ENCODE assay signal across 8 cellular contexts in genomic region chr17:8698142-8699050, GRCh38. TPM values are rescaled to one million over a fixed set of nuclear protein-coding genes. Genes with fewer than 3 reads are reported as not detected.
DNase-seq lines count a peak whose midpoint lies in the region; ATAC-seq, FAIRE-seq and TF ChIP-seq lines count a peak whose summit lies in the region.

No MANE protein-coding gene starts in this region.

- H3K4me2 ChIP-seq in astrocyte (ENCODE audit: low read length) (peak overlapping the region; percentile 53), hepatocyte (peak overlapping the region; percentile 55)

- no peak for TF ChIP-seq CTCF in astrocyte (IDR thresholded peaks at IDR 0.05; ENCODE audit: insufficient read depth, low read depth, low read length)
- no peak for TF ChIP-seq CTCF in hepatocyte (IDR thresholded peaks at IDR 0.05; ENCODE audit: poor library complexity)
- no peak for TF ChIP-seq CTCF in sigmoid colon (IDR thresholded peaks at IDR 0.05)

- peak overlapping the region; percentile 29 for H2AFZ ChIP-seq in astrocyte (ENCODE audit: low read depth, low read length)
- H2AFZ ChIP-seq in hepatocyte: no peak overlapping the region

- H3K27ac ChIP-seq in astrocyte (ENCODE audit: low read depth, low read length) (peak overlapping the region; percentile 77), hepatocyte (peak overlapping the region; percentile 88), sigmoid colon (peak overlapping the region in 2 of 4 donors; percentile 42 to 57)

- no peak for TF ChIP-seq EP300 in sigmoid colon (IDR thresholded peaks at IDR 0.05)

- H3K27ac Mint-ChIP-seq in astrocyte (ENCODE audit: unreplicated experiment) (no peak overlapping the region), T-helper 17 cell (no peak overlapping the region)
- no peak overlapping the region for H3K27ac Mint-ChIP-seq in activated T-cell treated with anti-CD3 and anti-CD28 coated beads, Interleukin-2, amount 50 U/mL, for 24 hours

- H3K4me1 ChIP-seq in astrocyte (ENCODE audit: insufficient read depth, low read length) (peaks cover 34% of the 10 kb centered on the region), hepatocyte (ENCODE audit: insufficient read depth) (peaks cover 24% of the 10 kb centered on the region), sigmoid colon (peaks cover 0 to 27% (median 17%) of the 10 kb centered on the region in 4 donors)

- WGBS in hepatocyte (ENCODE audit: low lambda C conversion rate, missing lambda C conversion rate): 56% methylated on average over 29 of the region's 29 CpGs
- 50 to 65% methylated on average over 29 of the region's 29 CpGs for WGBS in sigmoid colon, 2 donors

- peak; percentile 20 for DNase-seq in HCEC 1CT
- peak; percentile 82 for DNase-seq in astrocyte (ENCODE audit: low read depth)
- peak; percentile 79 for DNase-seq in hepatocyte (ENCODE audit: low spot score)
- peak; percentile 79 for DNase-seq in sigmoid colon
- DNase-seq in T-helper 17 cell: no peak
- DNase-seq in globus pallidus (ENCODE audit: low spot score): no peak
- no peak for DNase-seq in HuH-7.5 (ENCODE audit: low spot score)
- DNase-seq in activated T-cell treated with anti-CD3 and anti-CD28 coated beads, Interleukin-2, amount 50 U/mL, for 24 hours: no peak

- H3K9me2 ChIP-seq in hepatocyte (replicated peaks; ENCODE audit: insufficient read depth): no peaks in the 10 kb centered on the region

- H3K9me3 ChIP-seq in astrocyte (ENCODE audit: insufficient read depth, low read depth, low read length): no peaks in the 10 kb centered on the region
- no peaks in the 10 kb centered on the region for H3K9me3 ChIP-seq in hepatocyte (ENCODE audit: low read depth)
- H3K9me3 ChIP-seq in sigmoid colon: no peaks in the 10 kb centered on the region
- H3K9me3 ChIP-seq in T-helper 17 cell (ENCODE audit: control insufficient read depth, low read length, poor library complexity, severe bottlenecking): peaks cover 3% of the 10 kb centered on the region

- ATAC-seq in T-helper 17 cell: no peak

- H3K36me3 ChIP-seq in astrocyte (ENCODE audit: insufficient read depth, low read length): no peaks in the 10 kb centered on the region
- H3K36me3 ChIP-seq in hepatocyte (replicated peaks; ENCODE audit: insufficient read depth, low read depth): no peaks in the 10 kb centered on the region
- H3K36me3 ChIP-seq in sigmoid colon: no peaks in the 10 kb centered on the region

- H3K27me3 ChIP-seq in astrocyte (ENCODE audit: insufficient read depth, low read length): no peaks in the 10 kb centered on the region
- no peaks in the 10 kb centered on the region for H3K27me3 ChIP-seq in hepatocyte
- H3K27me3 ChIP-seq in sigmoid colon: no peaks in the 10 kb centered on the region

- H3K79me2 ChIP-seq in astrocyte (ENCODE audit: insufficient read depth, low read length) (no peaks in the 10 kb centered on the region), hepatocyte (no peaks in the 10 kb centered on the region)

- H3K27me3 Mint-ChIP-seq in astrocyte (ENCODE audit: low read depth, unreplicated experiment): peaks cover 17% of the 10 kb centered on the region
- H3K27me3 Mint-ChIP-seq in T-helper 17 cell: peaks cover 50% of the 10 kb centered on the region
- peaks cover 33% of the 10 kb centered on the region for H3K27me3 Mint-ChIP-seq in activated T-cell treated with anti-CD3 and anti-CD28 coated beads, Interleukin-2, amount 50 U/mL, for 24 hours

- peak overlapping the region; percentile 73 for H3K9ac ChIP-seq in astrocyte (ENCODE audit: low read length)

- H3K4me3 Mint-ChIP-seq in astrocyte (ENCODE audit: unreplicated experiment) (no peak overlapping the region), T-helper 17 cell (no peak overlapping the region)
- no peak overlapping the region for H3K4me3 Mint-ChIP-seq in activated T-cell treated with anti-CD3 and anti-CD28 coated beads, Interleukin-2, amount 50 U/mL, for 24 hours

- H3K36me3 Mint-ChIP-seq in astrocyte (ENCODE audit: low read depth, unreplicated experiment): no peaks in the 10 kb centered on the region
- H3K36me3 Mint-ChIP-seq in T-helper 17 cell (ENCODE audit: low read depth): peaks cover 2% of the 10 kb centered on the region
- H3K36me3 Mint-ChIP-seq in activated T-cell treated with anti-CD3 and anti-CD28 coated beads, Interleukin-2, amount 50 U/mL, for 24 hours (ENCODE audit: low read depth): no peaks in the 10 kb centered on the region

- H4K20me1 ChIP-seq in astrocyte (ENCODE audit: insufficient read depth, low read length) (no peaks in the 10 kb centered on the region), hepatocyte (ENCODE audit: insufficient read depth, poor library complexity, severe bottlenecking) (no peaks in the 10 kb centered on the region)

- intact Hi-C loops in sigmoid colon (cut with DNase I): no loop called here

- H3K4me3 ChIP-seq in astrocyte (ENCODE audit: insufficient read depth, low read depth, low read length) (peak overlapping the region; percentile 24), hepatocyte (no peak overlapping the region), sigmoid colon (peak overlapping the region in 3 of 4 donors; percentile 17 to 36 (median 32))

- TF ChIP-seq POLR2A in sigmoid colon (IDR thresholded peaks at IDR 0.05): no peak

- no peaks in the 10 kb centered on the region for H3K9me3 Mint-ChIP-seq in astrocyte (ENCODE audit: unreplicated experiment)
- H3K9me3 Mint-ChIP-seq in activated T-cell treated with anti-CD3 and anti-CD28 coated beads, Interleukin-2, amount 50 U/mL, for 24 hours: no peaks in the 10 kb centered on the region

- FAIRE-seq in astrocyte (lab: Jason Lieb, UNC): no peak

- H3K4me1 Mint-ChIP-seq in astrocyte (ENCODE audit: low read depth, unreplicated experiment) (peaks cover 19% of the 10 kb centered on the region), T-helper 17 cell (no peaks in the 10 kb centered on the region)
- no peaks in the 10 kb centered on the region for H3K4me1 Mint-ChIP-seq in activated T-cell treated with anti-CD3 and anti-CD28 coated beads, Interleukin-2, amount 50 U/mL, for 24 hours (ENCODE audit: low read depth)

RNA-seq across cellular contexts. Expression of gene CCDC42, which starts 46.2 kb away (rescaled TPM):
- total RNA-seq in astrocyte: not detected in 2 replicates
- 0.53 TPM in 1 of 2 replicates, not detected in the other for total RNA-seq in hepatocyte
- 1.7 and 3.2 TPM in 2 replicates for polyA plus RNA-seq in hepatocyte
- not detected for total RNA-seq in sigmoid colon
- under 1 TPM in 1 of 3 donors, not detected in 2; 0.04 TPM for polyA plus RNA-seq in sigmoid colon
- total RNA-seq in T-helper 17 cell: under 1 TPM; 0.26 to 0.67 TPM

RNA-seq across cellular contexts. Expression of gene SPDYE4, which starts 60.0 kb away (rescaled TPM):
- total RNA-seq in astrocyte (not detected in 2 replicates), hepatocyte (not detected in 2 replicates), sigmoid colon (not detected), T-helper 17 cell (not detected)
- polyA plus RNA-seq in hepatocyte (not detected in 2 replicates), sigmoid colon (not detected)

Comparison
In these comparisons a context has a peak if more than half of its experiments do, and no peak if none do; other contexts are left out.
1. DNase-seq: peak in HCEC 1CT (single experiment), astrocyte (single experiment), hepatocyte (single experiment) and sigmoid colon (single experiment); none in T-helper 17 cell (0 of 3), globus pallidus (single experiment), HuH-7.5 (single experiment) and activated T-cell treated with anti-CD3 and anti-CD28 coated beads, Interleukin-2, amount 50 U/mL, for 24 hours (single experiment).